ENCODE assay signal across 15 cellular contexts in genomic region chr3:31661993-31662392, GRCh38.
"Had no signal": no experiment of that assay in that cellular context is flagged by ENCODE, and none has a peak within 500 bp of the region (broad histone marks: within the 10 kb centered on the region; RNA-seq: fewer than 3 reads in every experiment).

No MANE protein-coding gene starts in this region.

- H3K9me3 Mint-ChIP-seq: WTC11 had no signal

- H3K36me3 ChIP-seq: colonic mucosa, thoracic aorta had no signal

- DNase-seq: activated CD4-positive, alpha-beta T cell treated with anti-CD3 and anti-CD28 coated beads, Interleukin-2, amount 10 ng/mL, durations not matched to agents 7 days and 5 days; activated CD8-positive, alpha-beta memory T cell treated with anti-CD3 and anti-CD28 coated beads, Interleukin-2, amount 50 U/mL, for 48 hours; activated gamma-delta T cell treated with Interleukin-2 at 50 U/mL for 16 hours; activated T-cell treated with anti-CD3 and anti-CD28 coated beads, Interleukin-2, amount 50 U/mL, for 72 hours; amniotic stem cell; esophagus squamous epithelium; naive thymus-derived CD4-positive, alpha-beta T cell; stimulated activated CD4-positive, alpha-beta T cell treated with anti-CD3 and anti-CD28 coated beads, Interleukin-1b, Interleukin-23, amount 100 ng/mL, for 48 hours had no signal

- H3K4me3 Mint-ChIP-seq: activated CD4-positive, alpha-beta T cell treated with anti-CD3 and anti-CD28 coated beads, Interleukin-2, amount 10 ng/mL, durations not matched to agents 7 days and 5 days; activated naive CD8-positive, alpha-beta T cell; activated T-cell treated with anti-CD3 and anti-CD28 coated beads, Interleukin-2, amount 50 U/mL, for 72 hours; WTC11 had no signal

- H3K4me1 ChIP-seq: colonic mucosa, parathyroid adenoma had no signal

- H3K27ac ChIP-seq: colonic mucosa, esophagus squamous epithelium, hepatocyte, parathyroid adenoma, thoracic aorta had no signal

- H3K27me3 Mint-ChIP-seq: activated CD4-positive, alpha-beta T cell treated with anti-CD3 and anti-CD28 coated beads, Interleukin-2, amount 10 ng/mL, durations not matched to agents 7 days and 5 days; activated naive CD8-positive, alpha-beta T cell; naive thymus-derived CD4-positive, alpha-beta T cell had no signal

- H3K4me3 ChIP-seq: colonic mucosa, esophagus squamous epithelium, hepatocyte, thoracic aorta had no signal

- H3K27ac Mint-ChIP-seq: activated CD4-positive, alpha-beta T cell treated with anti-CD3 and anti-CD28 coated beads, Interleukin-2, amount 10 ng/mL, durations not matched to agents 7 days and 5 days; activated naive CD8-positive, alpha-beta T cell; activated T-cell treated with anti-CD3 and anti-CD28 coated beads, Interleukin-2, amount 50 U/mL, for 72 hours; WTC11 had no signal

- H3K27me3 ChIP-seq: colonic mucosa, esophagus squamous epithelium, hepatocyte had no signal

- ATAC-seq: activated T-cell treated with anti-CD3 and anti-CD28 coated beads, Interleukin-2, amount 50 U/mL, for 72 hours; left lobe of liver; naive thymus-derived CD4-positive, alpha-beta T cell; WTC11 had no signal

- H3K9me3 ChIP-seq: colonic mucosa, esophagus squamous epithelium, thoracic aorta had no signal
